Comparison of ENCODE assay signal across 18 cellular contexts in genomic region chr2:42224422-42225067, GRCh38. TPM values are rescaled to one million over a fixed set of nuclear protein-coding genes. Genes with fewer than 3 reads are reported as not detected.
A peak's percentile ranks its signal among the peaks of the same experiment; 100 is the strongest.
DNase-seq lines count a peak whose midpoint lies in the region; TF ChIP-seq lines count a peak whose summit lies in the region.
"Had no signal": no experiment of that assay in that cellular context is flagged by ENCODE, and none has a peak within 500 bp of the region (broad histone marks: within the 10 kb centered on the region; RNA-seq: fewer than 3 reads in every experiment).

No MANE protein-coding gene starts in this region.

- H3K9me2 ChIP-seq in OCI-LY7 (ENCODE audit: insufficient read depth, low read length), result no peaks in the 10 kb centered on the region

- H3K36me3 Mint-ChIP-seq in chondrocyte (ENCODE audit: low read depth), result no peaks in the 10 kb centered on the region
- H3K36me3 Mint-ChIP-seq in progenitor cell of endocrine pancreas (ENCODE audit: insufficient read depth), result peaks cover 1% of the 10 kb centered on the region

- H4K20me1 ChIP-seq in OCI-LY7 (ENCODE audit: insufficient read depth, low read length), result peaks cover 4% of the 10 kb centered on the region; the same call in 1 of the 2 replicates

- no peak overlapping the region for H2AFZ ChIP-seq in OCI-LY7 (ENCODE audit: low read length)

- BruUV-seq in OCI-LY7 (replicated peaks; lab: Mats Ljungman, UMichigan), result no TSS peak

- H3K79me2 ChIP-seq in OCI-LY7 (ENCODE audit: insufficient read depth, low read depth, low read length), result 0 out of 2 replicates have a peak, but pooled peaks cover 5% of the 10 kb centered on the region

- H3K4me3 Mint-ChIP-seq in chondrocyte (ENCODE audit: unreplicated experiment), result no peak overlapping the region
- H3K4me3 Mint-ChIP-seq in progenitor cell of endocrine pancreas (ENCODE audit: low read depth), result no peak overlapping the region
- H3K4me3 Mint-ChIP-seq: activated B cell treated with CpG ODN at 0.5 μM for 24 hours; activated naive CD8-positive, alpha-beta T cell treated with anti-CD3 and anti-CD28 coated beads, Interleukin-2, amount 50 U/mL, for 24 hours; naive thymus-derived CD8-positive, alpha-beta T cell had no signal

- intact Hi-C loops in OCI-LY7 (cut with micrococcal nuclease; ENCODE audit: unreplicated experiment), result no loop called here

- H3K27ac ChIP-seq in OCI-LY7 (ENCODE audit: low read depth, low read length, poor library complexity, severe bottlenecking), result no peak overlapping the region
- H3K27ac ChIP-seq: 22Rv1, upper lobe of left lung had no signal

- DNase-seq in NCI-H1092 treated with DMSO at 0.1 percent for 48 hours (lab: John Stamatoyannopoulos, UW) (peak; percentile 3), NCI-H1092 (lab: John Stamatoyannopoulos, UW) (no peak), NCI-H510A (lab: John Stamatoyannopoulos, UW) (peak; percentile 14), chondrocyte (ENCODE audit: low spot score) (no peak), progenitor cell of endocrine pancreas (ENCODE audit: low spot score, unreplicated experiment) (no peak), middle frontal gyrus (ENCODE audit: extremely low spot score, low spot score) (no peak), OCI-LY7 (ENCODE audit: low spot score) (no peak), pons (ENCODE audit: low spot score) (no peak)
- DNase-seq: activated B cell treated with CpG ODN at 0.5 μM for 24 hours; activated naive CD8-positive, alpha-beta T cell treated with anti-CD3 and anti-CD28 coated beads, Interleukin-2, amount 50 U/mL, for 24 hours; CD4-positive, alpha-beta memory T cell; erythroblast; hippocampal formation; Kasumi-1; naive thymus-derived CD8-positive, alpha-beta T cell; right cardiac atrium; upper lobe of left lung had no signal

- TF ChIP-seq CTCF in chondrocyte (IDR thresholded peaks at IDR 0.05), result no peak
- no peak for TF ChIP-seq CTCF in progenitor cell of endocrine pancreas (IDR thresholded peaks at IDR 0.05; ENCODE audit: unreplicated experiment)
- TF ChIP-seq CTCF in OCI-LY7 (conservative IDR thresholded peaks at IDR 0.05; ENCODE audit: low read length), result no peak

- POLR2A ChIA-PET in OCI-LY7 (lab: Charles Lee), result no interaction called here

- H3K27me3 Mint-ChIP-seq in chondrocyte (ENCODE audit: low read depth), result no peaks in the 10 kb centered on the region
- no peaks in the 10 kb centered on the region for H3K27me3 Mint-ChIP-seq in progenitor cell of endocrine pancreas
- H3K27me3 Mint-ChIP-seq: activated B cell treated with CpG ODN at 0.5 μM for 24 hours; activated naive CD8-positive, alpha-beta T cell treated with anti-CD3 and anti-CD28 coated beads, Interleukin-2, amount 50 U/mL, for 24 hours; CD4-positive, alpha-beta memory T cell; naive thymus-derived CD8-positive, alpha-beta T cell had no signal

- H3K4me1 ChIP-seq in OCI-LY7 (ENCODE audit: insufficient read depth, low read length, poor library complexity, severe bottlenecking), result no peaks in the 10 kb centered on the region

- no peak overlapping the region for H3K4me3 ChIP-seq in OCI-LY7 (ENCODE audit: low read depth, low read length, poor library complexity, severe bottlenecking)
- H3K4me3 ChIP-seq: upper lobe of left lung had no signal

- no peaks in the 10 kb centered on the region for H3K36me3 ChIP-seq in OCI-LY7 (ENCODE audit: insufficient read depth, low read length)

- H3K9me3 Mint-ChIP-seq in chondrocyte (ENCODE audit: low read depth) (no peaks in the 10 kb centered on the region), progenitor cell of endocrine pancreas (ENCODE audit: low read depth) (no peaks in the 10 kb centered on the region)
- H3K9me3 Mint-ChIP-seq: activated B cell treated with CpG ODN at 0.5 μM for 24 hours; activated naive CD8-positive, alpha-beta T cell treated with anti-CD3 and anti-CD28 coated beads, Interleukin-2, amount 50 U/mL, for 24 hours; naive thymus-derived CD8-positive, alpha-beta T cell had no signal

- H3K4me1 Mint-ChIP-seq in chondrocyte (ENCODE audit: low read depth) (peaks cover 37% of the 10 kb centered on the region), progenitor cell of endocrine pancreas (ENCODE audit: low read depth) (peaks cover 22% of the 10 kb centered on the region)

- H3K9me3 ChIP-seq in OCI-LY7 (ENCODE audit: low read length), result no peaks in the 10 kb centered on the region
- H3K9me3 ChIP-seq: upper lobe of left lung had no signal

- H3K4me2 ChIP-seq in OCI-LY7 (ENCODE audit: low read length), result no peak overlapping the region

- CTCF ChIA-PET in OCI-LY7 (lab: Charles Lee; ENCODE audit: unreplicated experiment), result no interaction called here

- H3K27ac Mint-ChIP-seq in chondrocyte (ENCODE audit: unreplicated experiment) (peak overlapping the region; percentile 85), progenitor cell of endocrine pancreas (peak overlapping the region; percentile 44)
- H3K27ac Mint-ChIP-seq: activated naive CD8-positive, alpha-beta T cell treated with anti-CD3 and anti-CD28 coated beads, Interleukin-2, amount 50 U/mL, for 24 hours had no signal

RNA-seq across cellular contexts. Expression of gene EML4, which starts 55.4 kb away (rescaled TPM):
- total RNA-seq in chondrocyte (49.5 to 50.0 TPM (median 49.9 TPM) in 3 replicates), progenitor cell of endocrine pancreas (75.7 and 79.1 TPM in 2 replicates), OCI-LY7 (2022) (43.2 and 47.7 TPM in 2 replicates)
- 36.6 and 37.1 TPM in 2 replicates for total RNA-seq in OCI-LY7 (2014; rRNA removed; shearing (Covaris generic))

Comparison
In these comparisons a context has a peak if more than half of its experiments do, and no peak if none do; other contexts are left out.
1. DNase-seq: peak in NCI-H1092 treated with DMSO at 0.1 percent for 48 hours (single experiment) and NCI-H510A (single experiment); none in NCI-H1092 (single experiment), chondrocyte (single experiment), progenitor cell of endocrine pancreas (single experiment), middle frontal gyrus (single experiment), OCI-LY7 (single experiment) and pons (single experiment).